In the genomic region with DNA sequence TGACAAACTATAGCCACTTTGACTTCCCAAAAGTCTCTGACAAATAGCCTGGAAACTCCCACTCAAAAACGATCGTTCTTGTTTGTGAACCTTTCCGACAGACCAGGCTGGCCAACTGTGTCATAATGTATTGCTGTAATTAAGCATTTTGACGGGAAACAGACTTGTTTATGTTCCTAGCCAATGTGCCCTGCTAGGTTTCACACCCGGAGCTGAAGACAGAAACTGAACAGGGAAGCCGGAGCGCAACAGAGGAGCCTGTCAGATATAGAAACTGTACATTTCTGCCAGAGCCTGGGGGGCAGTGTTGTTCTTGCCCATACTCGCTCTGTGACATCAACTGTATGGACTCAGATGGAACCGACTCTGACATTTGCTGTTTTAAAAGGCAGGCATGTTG, we compare ENCODE assay signal across 10 cellular contexts. TPM values are rescaled to one million over a fixed set of nuclear protein-coding genes. Genes with fewer than 3 reads are reported as not detected.
A peak's percentile ranks its signal among the peaks of the same experiment; 100 is the strongest.
DNase-seq lines count a peak whose midpoint lies in the region; ATAC-seq, FAIRE-seq and TF ChIP-seq lines count a peak whose summit lies in the region.
"Had no signal": no experiment of that assay in that cellular context is flagged by ENCODE, and none has a peak within 500 bp of the region (broad histone marks: within the 10 kb centered on the region; RNA-seq: fewer than 3 reads in every experiment).

No MANE protein-coding gene starts in this region.

- WGBS in ovary, 3 donors = 1 to 3% (median 3%) methylated on average over 9 of the region's 9 CpGs

- DNase-seq in CD4-positive, alpha-beta memory T cell = peak in 2 of 5 donors; percentile 4 to 13
- DNase-seq in NOMO-1 treated with dmso at 0.1 percent for 144 hours (lab: John Stamatoyannopoulos, UW; ENCODE audit: unreplicated experiment) (peak; percentile 33), coronary artery (ENCODE audit: low spot score) (no peak), HT-29 (ENCODE audit: low spot score) (no peak), GM19239 (ENCODE audit: insufficient read length, low spot score) (no peak), ovary (no peak)
- peak; percentile 30 for DNase-seq in stimulated activated CD4-positive, alpha-beta T cell treated with anti-CD3 and anti-CD28 coated beads, Interleukin-4, amount 100 ng/mL, for 24 hours
- DNase-seq: left cardiac atrium had no signal

- TF ChIP-seq POLR2A in ovary (IDR thresholded peaks at IDR 0.05) = no peak

- no peak overlapping the region for H3K4me3 ChIP-seq in CD4-positive, alpha-beta memory T cell (ENCODE audit: low read length in 2 of 2)
- H3K4me3 ChIP-seq in coronary artery = peak overlapping the region; percentile 29
- no peak overlapping the region for H3K4me3 ChIP-seq in ovary

- no peaks in the 10 kb centered on the region for H3K4me1 ChIP-seq in CD4-positive, alpha-beta memory T cell (ENCODE audit: insufficient read depth, low read length)
- no peaks in the 10 kb centered on the region for H3K4me1 ChIP-seq in ovary (ENCODE audit: insufficient read depth)

- no peaks in the 10 kb centered on the region for H3K9me3 ChIP-seq in CD4-positive, alpha-beta memory T cell (ENCODE audit: control insufficient read depth in 1 of 2, low read length in 2 of 2)
- no peaks in the 10 kb centered on the region for H3K9me3 ChIP-seq in ovary

- no peaks in the 10 kb centered on the region for H3K27me3 ChIP-seq in CD4-positive, alpha-beta memory T cell (ENCODE audit: insufficient read depth, low read length)
- no peaks in the 10 kb centered on the region for H3K27me3 ChIP-seq in ovary

- H3K36me3 ChIP-seq in CD4-positive, alpha-beta memory T cell (ENCODE audit: insufficient read depth, low read length) = no peaks in the 10 kb centered on the region
- H3K36me3 ChIP-seq in ovary = no peaks in the 10 kb centered on the region

- H3K9me3 Mint-ChIP-seq in CD4-positive, alpha-beta memory T cell = peaks cover 0 to 4% (median 0%) of the 10 kb centered on the region in 8 donors

- H3K4me1 Mint-ChIP-seq in CD4-positive, alpha-beta memory T cell = peaks cover 0 to 8% (median 7%) of the 10 kb centered on the region in 4 donors

- peak overlapping the region in 6 of 8 donors; percentile 13 to 83 (median 54) for H3K4me3 Mint-ChIP-seq in CD4-positive, alpha-beta memory T cell

- H3K27ac ChIP-seq in CD4-positive, alpha-beta memory T cell (ENCODE audit: low read depth, low read length) = no peak overlapping the region
- no peak overlapping the region for H3K27ac ChIP-seq in coronary artery
- no peak overlapping the region for H3K27ac ChIP-seq in ovary

- peak; percentile 59 for ATAC-seq in GM21576 (IDR thresholded peaks at IDR 0.05; ENCODE audit: unreplicated experiment)

- TF ChIP-seq CTCF in coronary artery (IDR thresholded peaks at IDR 0.05) (no peak), ovary (IDR thresholded peaks at IDR 0.05) (no peak)

- CTCF ChIA-PET in CD4-positive, alpha-beta memory T cell (lab: Charles Lee; ENCODE audit: partially characterized antibody) = no interaction called here

- POLR2A ChIA-PET in CD4-positive, alpha-beta memory T cell (lab: Charles Lee; ENCODE audit: partially characterized antibody) = no interaction called here

- no peak for TF ChIP-seq EP300 in ovary (IDR thresholded peaks at IDR 0.05)

- peaks cover 7 to 13% of the 10 kb centered on the region in 2 donors for H3K27me3 Mint-ChIP-seq in CD4-positive, alpha-beta memory T cell

- H3K36me3 Mint-ChIP-seq in CD4-positive, alpha-beta memory T cell = no peaks in the 10 kb centered on the region

- intact Hi-C loops in CD4-positive, alpha-beta memory T cell (cut with micrococcal nuclease) = no loop called here
- intact Hi-C loops in ovary (cut with DNase I) = no loop called here

- no peak overlapping the region for H3K27ac Mint-ChIP-seq in CD4-positive, alpha-beta memory T cell

- FAIRE-seq in GM19239 (lab: Jason Lieb, UNC) = no peak

RNA-seq across cellular contexts. Expression of a gene that starts 55.3 kb away (rescaled TPM):
- total RNA-seq in CD4-positive, alpha-beta memory T cell = not detected
- polyA plus RNA-seq in CD4-positive, alpha-beta memory T cell = not detected
- not detected in 2 replicates for total RNA-seq in HT-29 (2014; rRNA removed; shearing (Covaris generic))
- not detected for total RNA-seq in ovary
- not detected for polyA plus RNA-seq in ovary
- total RNA-seq: activated CD8-positive, alpha-beta memory T cell treated with anti-CD3 and anti-CD28 coated beads for 36 hours; left cardiac atrium had no signal

Comparison
In these comparisons a context has a peak if more than half of its experiments do, and no peak if none do; other contexts are left out.
1. DNase-seq: peak in NOMO-1 treated with dmso at 0.1 percent for 144 hours (single experiment) and stimulated activated CD4-positive, alpha-beta T cell treated with anti-CD3 and anti-CD28 coated beads, Interleukin-4, amount 100 ng/mL, for 24 hours (single experiment); none in coronary artery (single experiment), HT-29 (single experiment), GM19239 (single experiment) and ovary (0 of 5).